In the genomic region with DNA sequence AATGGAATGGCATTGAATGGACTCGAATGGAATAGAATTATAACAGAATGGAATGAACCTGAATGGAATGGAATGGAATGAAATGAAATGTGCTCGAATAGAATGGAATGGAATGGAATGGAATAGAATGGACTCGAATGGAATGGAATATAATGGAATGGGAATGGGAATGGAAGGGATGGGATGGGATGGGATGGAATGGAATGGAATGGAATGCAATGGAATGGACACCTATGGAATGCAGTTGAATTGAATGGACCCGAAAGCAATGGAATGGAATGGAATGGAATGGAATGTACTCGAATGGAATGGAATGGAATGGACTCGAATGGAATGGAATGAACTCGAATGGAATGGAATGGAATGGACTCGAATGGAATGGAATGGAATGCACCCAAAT, we compare ENCODE assay signal across 4 cellular contexts.
TF ChIP-seq lines count a peak whose summit lies in the region.

No MANE protein-coding gene starts in this region.

TF ChIP-seq in HEK293, 187 proteins besides CTCF, POLR2A, EP300 and RAD21:
- TF ChIP-seq ZNF530 (tag by site-specific recombination; IDR thresholded peaks at IDR 0.05; ENCODE audit: low read depth) (0 out of 2 replicates have a peak, but pooled peaks have one; percentile 73), ZNF600 (tag by site-specific recombination; IDR thresholded peaks at IDR 0.05) (0 out of 2 replicates have a peak, but pooled peaks have one; percentile 43)

TF ChIP-seq in HEK293T, 16 proteins besides CTCF, POLR2A, EP300 and RAD21:
- TF ChIP-seq TARDBP (IDR thresholded peaks at IDR 0.05), result 0 out of 2 replicates have a peak, but pooled peaks have one; percentile 18

TF ChIP-seq in GM12878, 131 proteins besides CTCF, POLR2A, EP300 and RAD21:
- TF ChIP-seq EED (IDR thresholded peaks at IDR 0.05; ENCODE audit: low read depth), result 0 out of 2 replicates have a peak, but pooled peaks have one; percentile 11

TF ChIP-seq in HepG2, 621 proteins besides CTCF, POLR2A, EP300 and RAD21:
- 0 out of 2 replicates have a peak, but pooled peaks have one; percentile 14 for TF ChIP-seq FOXK2 (IDR thresholded peaks at IDR 0.05)
